15 cellular contexts compared by ENCODE assay signal in genomic region chr4:74962584-74962983, GRCh38. TPM values are rescaled to one million over a fixed set of nuclear protein-coding genes. Genes with fewer than 3 reads are reported as not detected.
"Had no signal": no experiment of that assay in that cellular context is flagged by ENCODE, and none has a peak within 500 bp of the region (broad histone marks: within the 10 kb centered on the region; RNA-seq: fewer than 3 reads in every experiment).

No MANE protein-coding gene starts in this region.

- ATAC-seq: naive thymus-derived CD8-positive, alpha-beta T cell; pancreas; sciatic nerve; stimulated activated naive CD8-positive, alpha-beta T cell treated with anti-CD3 and anti-CD28 coated beads, Interleukin-15, amount 100 ng/mL, for 72 hours had no signal

- H3K9me3 ChIP-seq: pancreas had no signal

- DNase-seq: activated CD4-positive, alpha-beta T cell treated with anti-CD3 and anti-CD28 coated beads, Interleukin-2, amount 10 ng/mL, durations not matched to agents 7 days and 5 days; activated naive CD4-positive, alpha-beta T cell; activated naive CD8-positive, alpha-beta T cell treated with anti-CD3 and anti-CD28 coated beads, Interleukin-2, amount 10 ng/mL, durations not matched to agents 7 days and 5 days; activated T-cell treated with anti-CD3 and anti-CD28 coated beads for 4 hours; brain microvascular endothelial cell; foreskin melanocyte; kidney glomerular epithelial cell; mesenchymal stem cell; naive thymus-derived CD8-positive, alpha-beta T cell; pancreas; spleen; stimulated activated naive CD8-positive, alpha-beta T cell treated with anti-CD3 and anti-CD28 coated beads, Interleukin-15, amount 100 ng/mL, for 72 hours; upper lobe of left lung had no signal

- H3K4me3 ChIP-seq: pancreas, spleen, upper lobe of left lung had no signal

- H3K4me1 ChIP-seq: spleen had no signal

- H3K36me3 ChIP-seq: brain microvascular endothelial cell, pancreas, spleen, upper lobe of left lung had no signal

- H3K27ac ChIP-seq: brain microvascular endothelial cell, epithelial cell of prostate, pancreas, spleen, upper lobe of left lung had no signal

- H3K27me3 ChIP-seq: brain microvascular endothelial cell, pancreas, spleen, upper lobe of left lung had no signal

RNA-seq across cellular contexts. Expression of gene PARM1, which starts 29.7 kb away (rescaled TPM):
- total RNA-seq: activated CD4-positive, alpha-beta T cell treated with anti-CD3 and anti-CD28 coated beads, Interleukin-2, amount 10 ng/mL, durations not matched to agents 7 days and 5 days; activated naive CD8-positive, alpha-beta T cell treated with anti-CD3 and anti-CD28 coated beads, Interleukin-2, amount 10 ng/mL, durations not matched to agents 7 days and 5 days had no signal
